Comparison of ENCODE assay signal across 17 cellular contexts in genomic region chr2:30288576-30288975, GRCh38. TPM values are rescaled to one million over a fixed set of nuclear protein-coding genes. Genes with fewer than 3 reads are reported as not detected.
DNase-seq lines count a peak whose midpoint lies in the region; FAIRE-seq and TF ChIP-seq lines count a peak whose summit lies in the region.
"Had no signal": no experiment of that assay in that cellular context is flagged by ENCODE, and none has a peak within 500 bp of the region (broad histone marks: within the 10 kb centered on the region; RNA-seq: fewer than 3 reads in every experiment).

No MANE protein-coding gene starts in this region.

- no peak overlapping the region for H3K27ac ChIP-seq in H1 (ENCODE audit: low read depth, low read length)
- no peak overlapping the region for H3K27ac ChIP-seq in osteoblast (ENCODE audit: low read depth, low read length)
- no peak overlapping the region for H3K27ac ChIP-seq in mammary epithelial cell (ENCODE audit: insufficient read depth, low read depth, low read length)
- H3K27ac ChIP-seq: breast epithelium, left ventricle myocardium inferior, suprapubic skin had no signal

- no peak overlapping the region for H4K5ac ChIP-seq in H1 (ENCODE audit: insufficient read length, low read depth, low read length)

- TF ChIP-seq RAD21 in H1 (IDR thresholded peaks at IDR 0.05 in 1 of 2, conservative IDR thresholded peaks at IDR 0.05 in 1 of 2; ENCODE audit: low read depth in 2 of 2, low read length in 2 of 2) = no peak

- H3K36me3 ChIP-seq in Loucy (ENCODE audit: insufficient read depth, low read length) (no peaks in the 10 kb centered on the region), H1 (ENCODE audit: control insufficient read depth in 2 of 4, insufficient read depth in 4 of 4, low read length in 3 of 4) (no peaks in the 10 kb centered on the region), osteoblast (ENCODE audit: insufficient read depth, low read length) (no peaks in the 10 kb centered on the region), mammary epithelial cell (ENCODE audit: insufficient read depth, low read length) (no peaks in the 10 kb centered on the region)
- H3K36me3 ChIP-seq: breast epithelium, left ventricle myocardium inferior, suprapubic skin had no signal

- H2AFZ ChIP-seq in Loucy (ENCODE audit: low read length) = no peak overlapping the region
- H2AFZ ChIP-seq in H1 (ENCODE audit: low read length) = no peak overlapping the region; the same call in 1 of the 2 replicates
- no peak overlapping the region for H2AFZ ChIP-seq in osteoblast (ENCODE audit: low read length)
- no peak overlapping the region for H2AFZ ChIP-seq in mammary epithelial cell (ENCODE audit: low read depth, low read length)

- no peaks in the 10 kb centered on the region for H3K79me1 ChIP-seq in H1 (ENCODE audit: low read depth, low read length)

- in situ Hi-C loops in mammary epithelial cell (cut with MboI; ENCODE audit: low sequenced_read_pairs in 2 of 2) = no loop called here

- peaks cover 54% of the 10 kb centered on the region for H3K4me1 ChIP-seq in Loucy (ENCODE audit: insufficient read depth, low read length, poor library complexity, severe bottlenecking)
- peaks cover 2 to 15% (median 3%) of the 10 kb centered on the region in 4 experiments; a peak in 5 of 7 replicates for H3K4me1 ChIP-seq in H1 (replicated peaks in 1 of 4; ENCODE audit: control insufficient read depth in 3 of 4, insufficient read depth in 4 of 4, low read length in 3 of 4)
- peaks cover 6% of the 10 kb centered on the region for H3K4me1 ChIP-seq in osteoblast (ENCODE audit: insufficient read depth, low read length)
- peaks cover 7% of the 10 kb centered on the region for H3K4me1 ChIP-seq in mammary epithelial cell (ENCODE audit: insufficient read depth, low read length)
- H3K4me1 ChIP-seq: breast epithelium had no signal

- no peak overlapping the region for H2AK5ac ChIP-seq in H1 (ENCODE audit: low read depth, low read length)

- H3K23me2 ChIP-seq in H1 (ENCODE audit: low read depth, low read length) = no peaks in the 10 kb centered on the region

- WGBS in H1 (ENCODE audit: extremely low coverage in 1 of 2, insufficient coverage in 1 of 2, insufficient read length in 1 of 2, insufficient replicate concordance in 2 of 2, low coverage in 1 of 2, low lambda C conversion rate in 2 of 2, missing lambda C conversion rate in 1 of 2), 2 experiments = 73% methylated on average over 1 of the region's 1 CpG; no CpG with 5 or more reads in 1 of the 2 experiments
- WGBS in mammary epithelial cell (ENCODE audit: low coverage, missing lambda C conversion rate) = 0% methylated on average over 1 of the region's 1 CpG

- H3K4me2 ChIP-seq in Loucy (ENCODE audit: low read depth, low read length, poor library complexity, severe bottlenecking) = peak overlapping the region; percentile 49
- H3K4me2 ChIP-seq in H1 (ENCODE audit: insufficient read depth in 1 of 2, low read depth in 2 of 2, low read length in 2 of 2) = peak overlapping the region in 1 of 2 experiments; percentile 14; a peak in 1 of 4 replicates
- no peak overlapping the region for H3K4me2 ChIP-seq in osteoblast (ENCODE audit: insufficient read depth, low read length)
- no peak overlapping the region for H3K4me2 ChIP-seq in mammary epithelial cell (ENCODE audit: insufficient read depth, low read depth, low read length)

- TF ChIP-seq CTCF in Loucy (conservative IDR thresholded peaks at IDR 0.05; ENCODE audit: low read length) = no peak
- TF ChIP-seq CTCF in H1 (IDR thresholded peaks at IDR 0.05; ENCODE audit: control extremely low read depth in 1 of 3, insufficient read depth in 1 of 3, low read depth in 1 of 3, low read length in 3 of 3) = no peak
- no peak for TF ChIP-seq CTCF in osteoblast (IDR thresholded peaks at IDR 0.05; ENCODE audit: extremely low read depth, low read depth, low read length)
- TF ChIP-seq CTCF in mammary epithelial cell (conservative IDR thresholded peaks at IDR 0.05 in 1 of 2, IDR thresholded peaks at IDR 0.05 in 1 of 2; ENCODE audit: extremely low read depth in 1 of 2, insufficient read depth in 1 of 2, low read depth in 1 of 2, low read length in 2 of 2) = no peak

- no peak overlapping the region for H2BK20ac ChIP-seq in H1 (ENCODE audit: low read length)

- H3K9me3 ChIP-seq in Loucy (ENCODE audit: insufficient read depth, low read depth, low read length) (no peaks in the 10 kb centered on the region), H1 (ENCODE audit: insufficient read depth in 2 of 2, low read depth in 1 of 2, low read length in 1 of 2) (no peaks in the 10 kb centered on the region), osteoblast (ENCODE audit: low read depth, low read length) (no peaks in the 10 kb centered on the region), mammary epithelial cell (replicated peaks; ENCODE audit: insufficient read depth, low read length) (no peaks in the 10 kb centered on the region)
- H3K9me3 ChIP-seq: breast epithelium, left ventricle myocardium inferior, suprapubic skin had no signal

- no peak overlapping the region for H3K23ac ChIP-seq in H1 (ENCODE audit: insufficient read length)

- no peak overlapping the region for H3K18ac ChIP-seq in H1 (ENCODE audit: extremely low read depth, low read length)

- CTCF ChIA-PET in H1 (lab: Charles Lee; ENCODE audit: partially characterized antibody) (interaction anchor here (1.1 to 6.1 kb wide), 3 partner anchors 11 to 38 kb away, joined by 3 to 32 read pairs (median 4); no protein-coding TSS in a partner anchor), mammary epithelial cell (lab: Charles Lee; ENCODE audit: low non-redundant PET) (no interaction called here)

- H3K27me3 ChIP-seq in Loucy (ENCODE audit: insufficient read depth, low read length, poor library complexity, severe bottlenecking) (no peaks in the 10 kb centered on the region), H1 (replicated peaks in 1 of 4; ENCODE audit: control insufficient read depth in 3 of 4, extremely low read depth in 1 of 4, insufficient read depth in 3 of 4, low read length in 3 of 4) (no peaks in the 10 kb centered on the region; a peak in 2 of 7 replicates), osteoblast (ENCODE audit: insufficient read depth, low read length) (no peaks in the 10 kb centered on the region), mammary epithelial cell (ENCODE audit: insufficient read depth, low read length) (no peaks in the 10 kb centered on the region)
- H3K27me3 ChIP-seq: breast epithelium, suprapubic skin had no signal

- H2BK12ac ChIP-seq in H1 (ENCODE audit: low read depth, low read length) = no peak overlapping the region

- H3K14ac ChIP-seq in H1 (ENCODE audit: insufficient read length) = no peak overlapping the region

- no peaks in the 10 kb centered on the region for H3K79me2 ChIP-seq in Loucy (ENCODE audit: insufficient read depth, low read length)
- no peaks in the 10 kb centered on the region for H3K79me2 ChIP-seq in H1 (ENCODE audit: control insufficient read depth in 1 of 2, insufficient read depth in 2 of 2, low read length in 2 of 2)
- no peaks in the 10 kb centered on the region for H3K79me2 ChIP-seq in osteoblast (ENCODE audit: insufficient read depth, low read length)
- no peaks in the 10 kb centered on the region for H3K79me2 ChIP-seq in mammary epithelial cell (ENCODE audit: insufficient read depth, low read length)

- intact Hi-C loops in mammary epithelial cell (cut with micrococcal nuclease) = no loop called here

- peaks cover 4% of the 10 kb centered on the region; the same call in 1 of the 2 replicates for H3F3A ChIP-seq in Loucy (ENCODE audit: low read depth)

- dilution Hi-C loops in mammary epithelial cell (cut with HindIII; ENCODE audit: low sequenced_read_pairs) = no loop called here

- no peak overlapping the region for H3K56ac ChIP-seq in H1 (replicated peaks; ENCODE audit: insufficient read length, low read depth, low read length)

- no peak for TF ChIP-seq POLR2A in H1 (IDR thresholded peaks at IDR 0.05; ENCODE audit: control extremely low read depth in 1 of 2, low read depth in 2 of 2, low read length in 2 of 2)

- no peaks in the 10 kb centered on the region for H3K9me2 ChIP-seq in Loucy (replicated peaks; ENCODE audit: low read depth, low read length)

- H3K4ac ChIP-seq in H1 (replicated peaks; ENCODE audit: insufficient read length, low read depth, low read length) = no peak overlapping the region

- H4K91ac ChIP-seq in H1 (replicated peaks; ENCODE audit: insufficient read length, low read length) = peak overlapping the region; percentile 44

- no peak for TF ChIP-seq EP300 in H1 (IDR thresholded peaks at IDR 0.05; ENCODE audit: borderline replicate concordance in 1 of 2, low read depth in 2 of 2, low read length in 2 of 2)

- H2BK5ac ChIP-seq in H1 (ENCODE audit: low read depth, low read length) = peak overlapping the region; percentile 35; the same call in 1 of the 2 replicates

- H4K20me1 ChIP-seq in Loucy (ENCODE audit: insufficient read depth, low read length, poor library complexity, severe bottlenecking) (no peaks in the 10 kb centered on the region), H1 (replicated peaks in 1 of 2; ENCODE audit: control insufficient read depth in 1 of 2, insufficient read depth in 2 of 2, low read length in 2 of 2) (no peaks in the 10 kb centered on the region), osteoblast (ENCODE audit: insufficient read depth, low read length) (no peaks in the 10 kb centered on the region), mammary epithelial cell (ENCODE audit: insufficient read depth, low read length) (no peaks in the 10 kb centered on the region)

- FAIRE-seq in H1 (lab: Jason Lieb, UNC) = no peak
- FAIRE-seq: HTR-8/SVneo had no signal

- no TSS peak for BruUV-seq in mammary epithelial cell (replicated peaks; lab: Mats Ljungman, UMichigan)

- H2BK15ac ChIP-seq in H1 (ENCODE audit: low read length) = no peak overlapping the region

- DNase-seq in GM03348 (ENCODE audit: low spot score) (peak; percentile 39), H1 (ENCODE audit: low read depth in 1 of 2, low spot score in 2 of 2) (no peak), osteoblast (ENCODE audit: insufficient read length, low spot score, missing footprints) (peak; percentile 18), mammary epithelial cell (no peak), cortex of kidney (lab: John Stamatoyannopoulos, UW) (no peak), NCI-H2107 (lab: John Stamatoyannopoulos, UW) (no peak)
- DNase-seq: activated CD4-positive, alpha-beta T cell treated with anti-CD3 and anti-CD28 coated beads, Interleukin-2, amount 50 U/mL, for 4 hours; activated naive CD4-positive, alpha-beta T cell treated with anti-CD3 and anti-CD28 coated beads, Interleukin-2, amount 10 ng/mL, durations not matched to agents 7 days and 5 days; C1 segment of cervical spinal cord; DMS 273 treated with DMSO at 0.1 percent for 48 hours; left ventricle myocardium inferior; NCI-H2227 treated with DMSO at 0.1 percent for 48 hours; stimulated activated CD4-positive, alpha-beta T cell treated with anti-CD3 and anti-CD28 coated beads, Interleukin-4, amount 100 ng/mL, for 1 hour had no signal

- H2BK120ac ChIP-seq in H1 (replicated peaks; ENCODE audit: low read depth, low read length) = no peak overlapping the region

- H3K9ac ChIP-seq in Loucy (ENCODE audit: low read depth, low read length, poor library complexity, severe bottlenecking) (no peak overlapping the region), H1 (replicated peaks in 1 of 4; ENCODE audit: extremely low read depth in 1 of 4, low read depth in 3 of 4, low read length in 3 of 4) (no peak overlapping the region), mammary epithelial cell (ENCODE audit: insufficient read depth, low read length) (no peak overlapping the region)

- no peak overlapping the region for H4K8ac ChIP-seq in H1 (ENCODE audit: extremely low read depth, insufficient read depth, low read length)

- POLR2A ChIA-PET in H1 (lab: Charles Lee; ENCODE audit: partially characterized antibody) = interaction anchor here (1.3 kb wide), 1 partner anchor 13 kb away, joined by 4 read pairs; no protein-coding TSS in a partner anchor

- H3K4me3 ChIP-seq in Loucy (ENCODE audit: low read length, poor library complexity, severe bottlenecking) = no peak overlapping the region
- no peak overlapping the region for H3K4me3 ChIP-seq in H1 (ENCODE audit: extremely low read depth in 1 of 4, insufficient read depth in 2 of 4, low read depth in 3 of 4, low read length in 4 of 4)
- no peak overlapping the region for H3K4me3 ChIP-seq in osteoblast (ENCODE audit: insufficient read depth, low read length)
- H3K4me3 ChIP-seq in mammary epithelial cell (replicated peaks in 1 of 3; ENCODE audit: insufficient read depth in 1 of 3, low read depth in 2 of 3, low read length in 3 of 3) = no peak overlapping the region
- H3K4me3 ChIP-seq: breast epithelium, left ventricle myocardium inferior, suprapubic skin had no signal

RNA-seq across cellular contexts. Expression of gene LBH, which starts 57.2 kb away (rescaled TPM):
- total RNA-seq in H1 (2021; fragmentation: NEBNext Ultra II Directional; extraction: Animal tissue kit (Norgen Biotek cat#: 25700)) = 24.6 and 25.7 TPM in 2 replicates
- 31.4 and 34.5 TPM in 2 replicates for polyA plus RNA-seq in H1 (2011; rRNA removed)
- polyA plus RNA-seq in H1 (2011; cell fraction: cytosol; rRNA removed) = 26.7 TPM
- 19.9 TPM for polyA plus RNA-seq in H1 (2011; cell fraction: nucleus; rRNA removed)
- polyA plus RNA-seq in H1 (2012, experiment 1 of 2) = 17.6 to 23.3 TPM (median 20.0 TPM) in 4 replicates
- 20.6 TPM for polyA plus RNA-seq in H1 (2012, experiment 2 of 2)
- polyA plus RNA-seq in H1 (2013, experiment 1 of 2) = 11.9 TPM
- polyA plus RNA-seq in H1 (2013, experiment 2 of 2) = 12.4 TPM
- 33.0 and 35.0 TPM in 2 replicates for polyA minus RNA-seq in H1 (2011; rRNA and poly(A)+ RNA removed)
- polyA minus RNA-seq in H1 (2011; cell fraction: cytosol; rRNA and poly(A)+ RNA removed) = 33.3 TPM
- 45.6 TPM for polyA minus RNA-seq in H1 (2011; cell fraction: nucleus; rRNA and poly(A)+ RNA removed)
- total RNA-seq in osteoblast = 270 and 272 TPM in 2 replicates
- 10 to 100 TPM in 1 of 2 donors, 1 to 10 TPM in 1; 1.2 to 56.5 TPM for total RNA-seq in mammary epithelial cell
- 2.4 TPM for polyA plus RNA-seq in mammary epithelial cell
- polyA minus RNA-seq in mammary epithelial cell = 6.3 TPM

Comparison
In these comparisons a context has a peak if more than half of its experiments do, and no peak if none do; other contexts are left out.
1. DNase-seq: peak in GM03348 (single experiment) and osteoblast (single experiment); none in H1 (0 of 2), mammary epithelial cell (single experiment), cortex of kidney (single experiment) and NCI-H2107 (single experiment).